In genomic region chr11:27403195-27403594, GRCh38 we compare ENCODE assay signal across 30 cellular contexts.
"Had no signal": no experiment of that assay in that cellular context is flagged by ENCODE, and none has a peak within 500 bp of the region (broad histone marks: within the 10 kb centered on the region; RNA-seq: fewer than 3 reads in every experiment).

No MANE protein-coding gene starts in this region.

- FAIRE-seq: keratinocyte, small intestine, urothelium cell line had no signal

- H3K4me3 Mint-ChIP-seq: mesothelial cell of epicardium; naive B cell; natural killer cell; nephron progenitor cell; stimulated activated effector memory CD8-positive, alpha-beta T cell treated with anti-CD3 and anti-CD28 coated beads, Interleukin-12 subunit alpha, Interleukin-12 subunit beta, amount 100 ng/mL, for 72 hours; stimulated activated naive CD8-positive, alpha-beta T cell treated with anti-CD3 and anti-CD28 coated beads, Interleukin-15, Interleukin-2, amounts not matched to agents 100 ng/mL and 50 ng/mL, for 24 hours had no signal

- H3K27me3 ChIP-seq: heart right ventricle, ovary, sigmoid colon, spleen, testis, tibial artery, upper lobe of right lung had no signal

- H3K9me3 Mint-ChIP-seq: mesothelial cell of epicardium; naive B cell; natural killer cell; nephron progenitor cell; stimulated activated effector memory CD8-positive, alpha-beta T cell treated with anti-CD3 and anti-CD28 coated beads, Interleukin-12 subunit alpha, Interleukin-12 subunit beta, amount 100 ng/mL, for 72 hours; stimulated activated naive CD8-positive, alpha-beta T cell treated with anti-CD3 and anti-CD28 coated beads, Interleukin-15, Interleukin-2, amounts not matched to agents 100 ng/mL and 50 ng/mL, for 24 hours had no signal

- ATAC-seq: heart right ventricle; left cardiac atrium; left lobe of liver; natural killer cell; right cardiac atrium; stimulated activated effector memory CD8-positive, alpha-beta T cell treated with anti-CD3 and anti-CD28 coated beads, Interleukin-12 subunit alpha, Interleukin-12 subunit beta, amount 100 ng/mL, for 72 hours; upper lobe of right lung had no signal

- H3K27ac ChIP-seq: heart right ventricle, ovary, prostate gland, sigmoid colon, spleen, tibial artery, upper lobe of right lung had no signal

- H3K27ac Mint-ChIP-seq: mesothelial cell of epicardium; naive B cell; natural killer cell; nephron progenitor cell; stimulated activated effector memory CD8-positive, alpha-beta T cell treated with anti-CD3 and anti-CD28 coated beads, Interleukin-12 subunit alpha, Interleukin-12 subunit beta, amount 100 ng/mL, for 72 hours; stimulated activated naive CD8-positive, alpha-beta T cell treated with anti-CD3 and anti-CD28 coated beads, Interleukin-15, Interleukin-2, amounts not matched to agents 100 ng/mL and 50 ng/mL, for 24 hours had no signal

- DNase-seq: heart right ventricle; hippocampal formation; kidney glomerular epithelial cell; left cardiac atrium; mesendoderm; naive B cell; natural killer cell; nephron progenitor cell; ovary; posterior cingulate gyrus; retina; right cardiac atrium; sigmoid colon; small intestine; spleen; stimulated activated CD4-positive, alpha-beta T cell treated with anti-CD3 and anti-CD28 coated beads, Interleukin-4, amount 100 ng/mL, for 24 hours; stimulated activated naive CD4-positive, alpha-beta T cell; substantia nigra; testis; tibial artery; trophoblast cell; upper lobe of right lung had no signal

- H3K4me1 ChIP-seq: upper lobe of right lung had no signal

- H3K4me1 Mint-ChIP-seq: naive B cell; natural killer cell; stimulated activated effector memory CD8-positive, alpha-beta T cell treated with anti-CD3 and anti-CD28 coated beads, Interleukin-12 subunit alpha, Interleukin-12 subunit beta, amount 100 ng/mL, for 72 hours had no signal

- H3K36me3 ChIP-seq: heart right ventricle, ovary, prostate gland, sigmoid colon, spleen, tibial artery, upper lobe of right lung had no signal

- H3K27me3 Mint-ChIP-seq: naive B cell; stimulated activated naive CD8-positive, alpha-beta T cell treated with anti-CD3 and anti-CD28 coated beads, Interleukin-15, Interleukin-2, amounts not matched to agents 100 ng/mL and 50 ng/mL, for 24 hours had no signal

- H3K9me3 ChIP-seq: heart right ventricle, ovary, prostate gland, sigmoid colon, spleen, testis, tibial artery, upper lobe of right lung had no signal

- H3K36me3 Mint-ChIP-seq: mesothelial cell of epicardium; naive B cell; natural killer cell; stimulated activated effector memory CD8-positive, alpha-beta T cell treated with anti-CD3 and anti-CD28 coated beads, Interleukin-12 subunit alpha, Interleukin-12 subunit beta, amount 100 ng/mL, for 72 hours had no signal

- H3K4me3 ChIP-seq: heart right ventricle, lung, ovary, prostate gland, sigmoid colon, spleen, testis, tibial artery, upper lobe of right lung had no signal
